8 cellular contexts compared by ENCODE assay signal in genomic region chr2:202911513-202912341, GRCh38. TPM values are rescaled to one million over a fixed set of nuclear protein-coding genes. Genes with fewer than 3 reads are reported as not detected.
A peak's percentile ranks its signal among the peaks of the same experiment; 100 is the strongest.
DNase-seq lines count a peak whose midpoint lies in the region; ATAC-seq and TF ChIP-seq lines count a peak whose summit lies in the region.

A gene with protein sequence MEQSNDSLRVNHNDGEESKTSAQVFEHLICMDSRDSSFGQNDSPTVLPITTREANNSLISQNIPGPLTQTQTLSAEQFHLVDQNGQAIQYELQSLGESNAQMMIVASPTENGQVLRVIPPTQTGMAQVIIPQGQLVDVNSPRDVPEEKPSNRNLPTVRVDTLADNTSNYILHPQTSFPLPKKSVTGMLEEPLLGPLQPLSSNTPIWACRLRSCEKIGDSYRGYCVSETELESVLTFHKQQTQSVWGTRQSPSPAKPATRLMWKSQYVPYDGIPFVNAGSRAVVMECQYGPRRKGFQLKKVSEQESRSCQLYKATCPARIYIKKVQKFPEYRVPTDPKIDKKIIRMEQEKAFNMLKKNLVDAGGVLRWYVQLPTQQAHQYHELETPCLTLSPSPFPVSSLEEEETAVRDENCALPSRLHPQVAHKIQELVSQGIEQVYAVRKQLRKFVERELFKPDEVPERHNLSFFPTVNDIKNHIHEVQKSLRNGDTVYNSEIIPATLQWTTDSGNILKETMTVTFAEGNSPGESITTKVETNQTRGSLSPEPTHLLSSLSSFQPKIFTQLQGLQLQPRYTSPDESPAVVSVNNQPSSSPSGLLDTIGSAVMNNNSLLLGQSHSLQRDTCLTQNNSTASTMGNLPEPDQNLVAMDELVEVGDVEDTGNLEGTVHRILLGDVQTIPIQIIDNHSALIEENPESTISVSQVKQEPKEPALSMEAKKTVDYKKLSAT (plus strand): TSS chr2:202912275. CDS start chr2:202941903, 29,628 bp downstream.
Gene WDR12, minus strand, starts transcription at chr2:202911673. Its CDS starts 197 bp downstream, at chr2:202911476.

- ATAC-seq in HG02623 (IDR thresholded peaks at IDR 0.05; ENCODE audit: unreplicated experiment) (peak; percentile 63), SK-N-SH treated with all-trans-retinoic acid at 6 μM for 48 hours (peak; percentile 91), omental fat pad (ENCODE audit: low FRiP score) (peak; percentile 97)

- H3K4me3 Mint-ChIP-seq in activated naive CD8-positive, alpha-beta T cell: peak within 1 kb of the TSS; percentile 98
- peak within 1 kb of the TSS; percentile 99 for H3K4me3 Mint-ChIP-seq in glutamatergic neuron (ENCODE audit: unreplicated experiment)

- H3K4me1 Mint-ChIP-seq in activated naive CD8-positive, alpha-beta T cell (ENCODE audit: low read depth): peaks cover 34% of the 10 kb centered on the region
- H3K4me1 Mint-ChIP-seq in glutamatergic neuron (ENCODE audit: low read depth, unreplicated experiment): peaks cover 6% of the 10 kb centered on the region

- no peaks in the 10 kb centered on the region for H3K36me3 Mint-ChIP-seq in activated naive CD8-positive, alpha-beta T cell
- no peaks in the 10 kb centered on the region for H3K36me3 Mint-ChIP-seq in glutamatergic neuron (ENCODE audit: unreplicated experiment)

- peak within 1 kb of the TSS; percentile 99 for H3K27ac Mint-ChIP-seq in activated naive CD8-positive, alpha-beta T cell
- H3K27ac Mint-ChIP-seq in glutamatergic neuron (ENCODE audit: unreplicated experiment): peak within 1 kb of the TSS; percentile 99

- H3K9me3 Mint-ChIP-seq in activated naive CD8-positive, alpha-beta T cell (ENCODE audit: low read depth): no peaks in the 10 kb centered on the region
- H3K9me3 Mint-ChIP-seq in glutamatergic neuron (ENCODE audit: unreplicated experiment): peaks cover 8% of the 10 kb centered on the region

- TF ChIP-seq CTCF in GM10266 (IDR thresholded peaks at IDR 0.05; ENCODE audit: control insufficient read depth, insufficient read depth, low read depth, missing control alignments) (no peak), glutamatergic neuron (IDR thresholded peaks at IDR 0.05; ENCODE audit: partially characterized antibody, unreplicated experiment) (no peak), omental fat pad (IDR thresholded peaks at IDR 0.05) (no peak)

- peak; percentile 90 for DNase-seq in GM10266 (ENCODE audit: extremely low spot score)
- peak; percentile 98 for DNase-seq in NCI-H1092 treated with DMSO at 0.1 percent for 48 hours (lab: John Stamatoyannopoulos, UW)
- DNase-seq in glutamatergic neuron: peak; percentile 92
- peak; percentile 76 for DNase-seq in omental fat pad (ENCODE audit: low spot score)

- H3K27ac ChIP-seq in temporal lobe (ENCODE audit: low read depth, low read length): peak within 1 kb of the TSS; percentile 87

- H3K27me3 Mint-ChIP-seq in activated naive CD8-positive, alpha-beta T cell: no peaks in the 10 kb centered on the region
- H3K27me3 Mint-ChIP-seq in glutamatergic neuron (ENCODE audit: unreplicated experiment): peaks cover 4% of the 10 kb centered on the region

TF ChIP-seq in SK-N-SH treated with all-trans-retinoic acid at 6 μM for 48 hours, 23 proteins besides CTCF, POLR2A, EP300 and RAD21:
- TF ChIP-seq ZFP3 (CRISPR knock-in tag; IDR thresholded peaks at IDR 0.05) (0 out of 2 replicates have a peak, but pooled peaks have one; percentile 37), TCF4 (CRISPR knock-in tag; IDR thresholded peaks at IDR 0.05; ENCODE audit: borderline replicate concordance) (no peak)

RNA-seq across cellular contexts. Expression of the first gene that starts in this region (rescaled TPM):
- total RNA-seq in glutamatergic neuron (ENCODE audit: unreplicated experiment) (9.1 TPM), omental fat pad (10 to 100 TPM in 1 of 4 donors, 1 to 10 TPM in 3; 4.2 to 13.1 (median 7.4) TPM), temporal lobe (20.9 TPM)

RNA-seq across cellular contexts. Expression of gene WDR12, which starts in this region (rescaled TPM):
- total RNA-seq in glutamatergic neuron (ENCODE audit: unreplicated experiment): 53.5 TPM
- total RNA-seq in omental fat pad: 10 to 100 TPM; 12.3 to 31.8 (median 14.8) TPM
- total RNA-seq in temporal lobe: 18.7 TPM

Comparison
In these comparisons a context has a peak if more than half of its experiments do, and no peak if none do; other contexts are left out.
1. Peak in every context shown above with its lines: DNase-seq, ATAC-seq and H3K27ac ChIP-seq.